In the genomic region with DNA sequence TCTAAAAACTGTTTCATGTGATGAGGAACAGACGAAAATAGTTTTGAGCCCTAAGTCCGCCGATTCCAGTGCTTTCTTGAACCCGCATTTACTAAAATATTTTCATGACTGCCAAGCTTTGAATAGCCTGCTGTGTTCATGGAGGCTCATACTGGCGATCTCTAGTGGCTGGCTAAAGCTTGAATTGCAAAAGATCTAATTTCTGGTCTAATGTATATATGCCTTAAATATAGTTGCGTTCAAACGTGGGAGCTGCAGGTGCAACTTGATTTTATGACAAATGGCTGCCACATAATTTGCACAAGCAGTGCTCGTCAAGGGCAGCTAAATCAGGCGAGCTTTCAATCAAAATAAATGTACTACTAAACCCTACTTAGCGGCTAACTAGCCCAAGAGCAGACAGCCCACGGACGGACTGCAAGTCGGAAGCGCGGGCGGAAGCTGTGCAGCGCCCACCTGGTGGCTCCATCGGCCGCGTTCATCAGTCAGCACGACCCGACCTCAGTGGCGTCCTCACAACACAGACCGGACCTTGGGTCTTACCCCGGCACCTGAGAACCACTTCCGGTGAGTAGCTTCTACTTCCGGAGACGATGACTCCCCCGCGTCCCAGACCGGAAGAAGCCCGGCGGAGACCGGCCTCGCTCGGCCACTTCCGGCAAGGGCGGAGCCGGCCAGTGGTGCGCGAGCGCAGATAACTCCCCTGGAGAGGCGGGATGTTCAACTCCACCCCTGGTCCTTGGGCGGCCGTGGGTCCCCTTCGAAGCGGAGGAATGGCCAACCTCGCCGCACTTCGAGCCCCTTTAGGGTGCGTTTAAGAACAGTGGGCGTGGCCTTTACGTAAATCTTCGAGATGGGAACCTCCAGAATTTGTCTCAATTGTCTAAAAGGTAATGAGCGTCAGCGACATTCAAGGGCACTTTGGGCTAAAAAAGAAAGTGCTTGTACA, we compare ENCODE assay signal across 8 cellular contexts.
A peak's percentile ranks its signal among the peaks of the same experiment; 100 is the strongest.
DNase-seq lines count a peak whose midpoint lies in the region; ATAC-seq and TF ChIP-seq lines count a peak whose summit lies in the region.

No MANE protein-coding gene starts in this region.

- H3K36me3 Mint-ChIP-seq in central memory CD8-positive, alpha-beta T cell (ENCODE audit: insufficient read depth), result peaks cover 47% of the 10 kb centered on the region

- peak; percentile 73 for DNase-seq in AG09309 (ENCODE audit: low read depth)
- DNase-seq in NCI-H2227 (lab: John Stamatoyannopoulos, UW; ENCODE audit: unreplicated experiment), result peak; percentile 99
- DNase-seq in activated CD4-positive, CD25-positive, alpha-beta regulatory T cell (lab: John Stamatoyannopoulos, UW), result peak; percentile 60 to 70 (median 64)
- DNase-seq in central memory CD8-positive, alpha-beta T cell (ENCODE audit: low spot score in 2 of 2), result peak; percentile 52 to 56
- peak; percentile 99 for DNase-seq in islet precursor cell
- DNase-seq in stimulated activated CD4-positive, alpha-beta T cell treated with anti-CD3 and anti-CD28 coated beads, Interleukin-12 subunit alpha, Interleukin-12 subunit beta, amount 100 ng/mL, for 4 hours, result peak; percentile 82

- peak overlapping the region; percentile 88 for H3K4me3 Mint-ChIP-seq in central memory CD8-positive, alpha-beta T cell

- H3K27ac Mint-ChIP-seq in central memory CD8-positive, alpha-beta T cell (ENCODE audit: low read depth), result peak overlapping the region; percentile 96

- ATAC-seq in GM18909 (IDR thresholded peaks at IDR 0.05; ENCODE audit: poor library complexity, unreplicated experiment) (peak; percentile 98), HG03159 (IDR thresholded peaks at IDR 0.05; ENCODE audit: unreplicated experiment) (peak; percentile 94)
- ATAC-seq in central memory CD8-positive, alpha-beta T cell (replicated peaks; ENCODE audit: extremely low read depth, poor library complexity, severe bottlenecking), result peak; percentile 81

- TF ChIP-seq CTCF in AG09309 (IDR thresholded peaks at IDR 0.05; ENCODE audit: control insufficient read depth, insufficient read depth, low read depth, low read length, missing control alignments), result peak; percentile 6

- H3K4me1 Mint-ChIP-seq in central memory CD8-positive, alpha-beta T cell, result peaks cover 46% of the 10 kb centered on the region

- peak overlapping the region; percentile 49 for H3K4me3 ChIP-seq in AG09309 (ENCODE audit: control insufficient read depth, low read depth, low read length)

- H3K27me3 Mint-ChIP-seq in central memory CD8-positive, alpha-beta T cell, result no peaks in the 10 kb centered on the region

- H3K9me3 Mint-ChIP-seq in central memory CD8-positive, alpha-beta T cell, result no peaks in the 10 kb centered on the region

Comparison
In these comparisons a context has a peak if more than half of its experiments do, and no peak if none do; other contexts are left out.
1. Peak in every context shown above with its lines: DNase-seq, ATAC-seq and H3K4me3 ChIP-seq.